2 cellular contexts compared by ENCODE assay signal in the genomic region with DNA sequence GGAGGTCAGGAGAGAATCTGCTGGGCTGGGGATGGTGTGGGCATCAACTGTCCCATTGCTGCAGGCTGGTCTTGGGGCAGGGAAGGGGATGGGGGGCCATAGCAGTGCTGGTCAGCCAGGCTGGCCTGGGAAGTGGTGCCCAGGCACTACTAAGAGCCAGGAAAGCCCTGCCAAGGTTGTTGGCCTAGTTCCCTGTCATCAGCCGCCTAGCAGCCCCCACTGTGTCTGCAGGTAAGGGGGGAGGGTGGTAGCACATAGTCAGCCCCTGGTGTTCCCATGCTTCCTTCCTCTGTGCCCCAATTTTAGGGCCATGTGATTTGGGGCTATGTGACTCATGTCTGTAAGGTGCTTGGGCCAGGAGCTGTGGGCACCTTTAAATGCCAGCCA.
TF ChIP-seq lines count a peak whose summit lies in the region.

No MANE protein-coding gene starts in this region.

TF ChIP-seq in endothelial cell of umbilical vein, 7 proteins besides CTCF, POLR2A, EP300 and RAD21:
- no peak for TF ChIP-seq EZH2 (IDR thresholded peaks at IDR 0.05; ENCODE audit: borderline replicate concordance, low read depth, low read length, severe bottlenecking)

TF ChIP-seq in GM12891, 5 proteins besides CTCF, POLR2A, EP300 and RAD21:
- TF ChIP-seq POU2F2 (IDR thresholded peaks at IDR 0.05; ENCODE audit: low read depth, low read length): no peak
- no peak for TF ChIP-seq POLR2AphosphoS5 (IDR thresholded peaks at IDR 0.05; ENCODE audit: low read depth, low read length)
- TF ChIP-seq SPI1 (IDR thresholded peaks at IDR 0.05; ENCODE audit: low read depth, low read length): no peak
- TF ChIP-seq TAF1 (IDR thresholded peaks at IDR 0.05; ENCODE audit: low read depth, low read length): no peak
- TF ChIP-seq PAX5 (IDR thresholded peaks at IDR 0.05; ENCODE audit: insufficient read depth, low read length, severe bottlenecking): no peak
TF ChIP-seq in GM12891: peak in this region for 0.
